ENCODE assay signal across 7 cellular contexts in genomic region chr1:235105051-235106043, GRCh38. TPM values are rescaled to one million over a fixed set of nuclear protein-coding genes. Genes with fewer than 3 reads are reported as not detected.
DNase-seq lines count a peak whose midpoint lies in the region; ATAC-seq, FAIRE-seq and TF ChIP-seq lines count a peak whose summit lies in the region.

No MANE protein-coding gene starts in this region.

- no peaks in the 10 kb centered on the region for H3K9me2 ChIP-seq in Karpas-422 (replicated peaks; ENCODE audit: insufficient read depth, low read length)

- H3K4me1 Mint-ChIP-seq in astrocyte (ENCODE audit: low read depth, unreplicated experiment), result peaks cover 15% of the 10 kb centered on the region

- H3K36me3 Mint-ChIP-seq in astrocyte (ENCODE audit: low read depth, unreplicated experiment), result peaks cover 10% of the 10 kb centered on the region

- H3K4me1 ChIP-seq in Karpas-422 (ENCODE audit: low read length) (peaks cover 56% of the 10 kb centered on the region), astrocyte (ENCODE audit: insufficient read depth, low read length) (no peaks in the 10 kb centered on the region)

- no peaks in the 10 kb centered on the region for H3K27me3 Mint-ChIP-seq in astrocyte (ENCODE audit: low read depth, unreplicated experiment)

- H3K9me3 ChIP-seq in Karpas-422 (ENCODE audit: low read length) (no peaks in the 10 kb centered on the region), astrocyte (ENCODE audit: insufficient read depth, low read depth, low read length) (no peaks in the 10 kb centered on the region)

- no peak overlapping the region for H3K27ac Mint-ChIP-seq in astrocyte (ENCODE audit: unreplicated experiment)

- H3K27ac ChIP-seq in Karpas-422 (ENCODE audit: low read length) (peak overlapping the region; percentile 75), astrocyte (ENCODE audit: low read depth, low read length) (no peak overlapping the region)

- H3K4me3 ChIP-seq in Karpas-422 (ENCODE audit: low read length) (peak overlapping the region; percentile 24; the same call in 1 of the 2 replicates), astrocyte (ENCODE audit: insufficient read depth, low read depth, low read length) (no peak overlapping the region)

- H3K27me3 ChIP-seq in Karpas-422 (ENCODE audit: low read length), result no peaks in the 10 kb centered on the region
- no peaks in the 10 kb centered on the region for H3K27me3 ChIP-seq in astrocyte (ENCODE audit: insufficient read depth, low read length)

- peak overlapping the region; percentile 31 for H3K4me3 Mint-ChIP-seq in astrocyte (ENCODE audit: unreplicated experiment)

- DNase-seq in Karpas-422 (no peak), astrocyte (ENCODE audit: low read depth) (no peak), iPS-NIHi7 (ENCODE audit: extremely low spot score) (no peak), KBM-7 (no peak), GOT3 (lab: John Stamatoyannopoulos, UW) (no peak)

- H3K4me2 ChIP-seq in Karpas-422 (ENCODE audit: low read depth, low read length, poor library complexity, severe bottlenecking) (peak overlapping the region; percentile 58), astrocyte (ENCODE audit: low read length) (peak overlapping the region; percentile 81)

- in situ Hi-C loops in KBM-7 (cut with MboI; ENCODE audit: low pct_unique_long_range_greater_than_20kb, low sequenced_read_pairs), result no loop called here

- no peaks in the 10 kb centered on the region for H3K9me3 Mint-ChIP-seq in astrocyte (ENCODE audit: unreplicated experiment)

- peak; percentile 90 for ATAC-seq in GM18511 (IDR thresholded peaks at IDR 0.05; ENCODE audit: unreplicated experiment)
- ATAC-seq in GM21723 (IDR thresholded peaks at IDR 0.05; ENCODE audit: unreplicated experiment), result peak; percentile 81

- H3K79me2 ChIP-seq in Karpas-422 (ENCODE audit: low read length) (peaks cover 3% of the 10 kb centered on the region; the same call in 1 of the 2 replicates), astrocyte (ENCODE audit: insufficient read depth, low read length) (peaks cover 5% of the 10 kb centered on the region)

- H2AFZ ChIP-seq in Karpas-422 (ENCODE audit: low read length) (no peak overlapping the region), astrocyte (ENCODE audit: low read depth, low read length) (no peak overlapping the region)

- TF ChIP-seq CTCF in astrocyte (IDR thresholded peaks at IDR 0.05; ENCODE audit: insufficient read depth, low read depth, low read length), result no peak

- H4K20me1 ChIP-seq in Karpas-422 (ENCODE audit: insufficient read depth, low read depth, low read length) (peaks cover 8% of the 10 kb centered on the region; the same call in 1 of the 2 replicates), astrocyte (ENCODE audit: insufficient read depth, low read length) (peaks cover 26% of the 10 kb centered on the region)

- H3K36me3 ChIP-seq in Karpas-422 (ENCODE audit: insufficient read depth, low read length) (peaks cover 20% of the 10 kb centered on the region; the same call in 1 of the 2 replicates), astrocyte (ENCODE audit: insufficient read depth, low read length) (peaks cover 17% of the 10 kb centered on the region)

- H3K9ac ChIP-seq in Karpas-422 (ENCODE audit: low read length), result peak overlapping the region; percentile 49
- no peak overlapping the region for H3K9ac ChIP-seq in astrocyte (ENCODE audit: low read length)

- FAIRE-seq in astrocyte (lab: Jason Lieb, UNC), result no peak

RNA-seq across cellular contexts. Expression of gene TOMM20, which starts 23.3 kb away (rescaled TPM):
- 60.0 and 113 TPM in 2 replicates for total RNA-seq in Karpas-422 (2014; rRNA removed; shearing (Covaris generic); ENCODE audit: low replicate concordance)
- 136 and 143 TPM in 2 replicates for total RNA-seq in astrocyte

RNA-seq across cellular contexts. Expression of gene RBM34, which starts 55.7 kb away (rescaled TPM):
- 39.3 and 45.1 TPM in 2 replicates for total RNA-seq in Karpas-422 (2014; rRNA removed; shearing (Covaris generic); ENCODE audit: low replicate concordance)
- 102 and 129 TPM in 2 replicates for total RNA-seq in astrocyte
